ENCODE assay signal across 31 cellular contexts in genomic region chr10:118722694-118723093, GRCh38. TPM values are rescaled to one million over a fixed set of nuclear protein-coding genes. Genes with fewer than 3 reads are reported as not detected.
DNase-seq lines count a peak whose midpoint lies in the region; ATAC-seq, FAIRE-seq and TF ChIP-seq lines count a peak whose summit lies in the region.
"Had no signal": no experiment of that assay in that cellular context is flagged by ENCODE, and none has a peak within 500 bp of the region (broad histone marks: within the 10 kb centered on the region; RNA-seq: fewer than 3 reads in every experiment).

No MANE protein-coding gene starts in this region.

- no peak for DNase-seq in activated naive CD4-positive, alpha-beta T cell treated with anti-CD3 and anti-CD28 coated beads, Interleukin-2, amount 10 ng/mL, durations not matched to agents 7 days and 5 days
- peak; percentile 26 for DNase-seq in NAMALWA (ENCODE audit: low spot score)
- DNase-seq in endothelial cell of umbilical vein (ENCODE audit: low read depth, low spot score) = no peak
- DNase-seq in stimulated activated effector memory CD8-positive, alpha-beta T cell treated with anti-CD3 and anti-CD28 coated beads, Interleukin-12 subunit alpha, Interleukin-12 subunit beta, amount 100 ng/mL, for 72 hours (ENCODE audit: low spot score in 2 of 2) = no peak
- no peak for DNase-seq in ACHN
- DNase-seq in NOMO-1 treated with dmso at 0.1 percent for 144 hours (lab: John Stamatoyannopoulos, UW; ENCODE audit: unreplicated experiment) = no peak
- no peak for DNase-seq in immature natural killer cell
- DNase-seq: activated CD4-positive, alpha-beta T cell treated with anti-CD3 and anti-CD28 coated beads, Interleukin-2, amount 10 ng/mL, durations not matched to agents 7 days and 5 days; activated effector memory CD4-positive, alpha-beta T cell treated with anti-CD3 and anti-CD28 coated beads, Interleukin-2, amount 50 U/mL, for 16 hours; activated naive CD8-positive, alpha-beta T cell treated with anti-CD3 and anti-CD28 coated beads, Interleukin-2, amount 10 ng/mL, durations not matched to agents 7 days and 5 days; activated T-cell treated with anti-CD3 and anti-CD28 coated beads, Interleukin-2, amount 50 U/mL, for 1 hour; CD8-positive, alpha-beta T cell; effector CD4-positive, alpha-beta T cell; H9; left ventricle myocardium inferior; NCI-H1417 treated with DMSO at 0.1 percent for 48 hours; NCI-H2081; NCI-H2227 treated with DMSO at 0.1 percent for 48 hours; NCI-H526; Peyer's patch; psoas muscle; SIG-M5; substantia nigra; SW 1271; T1000; upper lobe of left lung had no signal

- peaks cover 11% of the 10 kb centered on the region for H3K4me1 ChIP-seq in endothelial cell of umbilical vein (ENCODE audit: control insufficient read depth, extremely low read depth, insufficient read depth, low read length)

- H3K27ac ChIP-seq in endothelial cell of umbilical vein (ENCODE audit: insufficient read depth, low read depth, low read length) = peak overlapping the region; percentile 27
- H3K27ac ChIP-seq: cardiac muscle cell, left ventricle myocardium inferior, Peyer's patch, psoas muscle, upper lobe of left lung, VCaP had no signal

- CTCF ChIA-PET in activated naive CD4-positive, alpha-beta T cell treated with anti-CD3 and anti-CD28 coated beads, Interleukin-2, amount 10 ng/mL, durations not matched to agents 7 days and 5 days (lab: Charles Lee) = interaction anchor here (0.7 to 1.2 kb wide), 3 partner anchors 153 to 487 kb away, joined by 3 to 16 read pairs (median 3); no protein-coding TSS in a partner anchor
- CTCF ChIA-PET in endothelial cell of umbilical vein (lab: Charles Lee) = interaction anchor here (1.0 to 6.0 kb wide), 5 partner anchors 13 to 156 kb away, joined by 3 to 168 read pairs (median 4); partner anchors contain the start of gene CACUL1

- H3K9ac ChIP-seq in endothelial cell of umbilical vein (replicated peaks; ENCODE audit: extremely low read depth, insufficient read depth, low read length) = no peak overlapping the region

- no peaks in the 10 kb centered on the region for H3K36me3 ChIP-seq in endothelial cell of umbilical vein (ENCODE audit: control insufficient read depth in 2 of 2, extremely low read depth in 1 of 2, insufficient read depth in 2 of 2, low read length in 2 of 2)
- H3K36me3 ChIP-seq: left ventricle myocardium inferior, Peyer's patch had no signal

- H3K36me3 Mint-ChIP-seq in activated naive CD4-positive, alpha-beta T cell treated with anti-CD3 and anti-CD28 coated beads, Interleukin-2, amount 50 U/mL, for 24 hours = peaks cover 2% of the 10 kb centered on the region
- no peaks in the 10 kb centered on the region for H3K36me3 Mint-ChIP-seq in activated naive CD4-positive, alpha-beta T cell treated with anti-CD3 and anti-CD28 coated beads, Interleukin-2, amount 10 ng/mL, durations not matched to agents 7 days and 5 days
- H3K36me3 Mint-ChIP-seq in stimulated activated effector memory CD8-positive, alpha-beta T cell treated with anti-CD3 and anti-CD28 coated beads, Interleukin-12 subunit alpha, Interleukin-12 subunit beta, amount 100 ng/mL, for 72 hours = peaks cover 14% of the 10 kb centered on the region
- H3K36me3 Mint-ChIP-seq in immature natural killer cell = peaks cover 0 to 10% (median 3%) of the 10 kb centered on the region in 3 donors
- H3K36me3 Mint-ChIP-seq: activated naive CD8-positive, alpha-beta T cell treated with anti-CD3 and anti-CD28 coated beads, Interleukin-2, amount 10 ng/mL, durations not matched to agents 7 days and 5 days had no signal

- no peak overlapping the region for H2AFZ ChIP-seq in endothelial cell of umbilical vein (ENCODE audit: low read depth, low read length)

- no peak overlapping the region for H3K4me3 Mint-ChIP-seq in activated naive CD4-positive, alpha-beta T cell treated with anti-CD3 and anti-CD28 coated beads, Interleukin-2, amount 50 U/mL, for 24 hours
- no peak overlapping the region for H3K4me3 Mint-ChIP-seq in activated naive CD4-positive, alpha-beta T cell treated with anti-CD3 and anti-CD28 coated beads, Interleukin-2, amount 10 ng/mL, durations not matched to agents 7 days and 5 days
- H3K4me3 Mint-ChIP-seq in stimulated activated effector memory CD8-positive, alpha-beta T cell treated with anti-CD3 and anti-CD28 coated beads, Interleukin-12 subunit alpha, Interleukin-12 subunit beta, amount 100 ng/mL, for 72 hours = no peak overlapping the region
- no peak overlapping the region for H3K4me3 Mint-ChIP-seq in immature natural killer cell
- H3K4me3 Mint-ChIP-seq: activated CD4-positive, alpha-beta T cell treated with anti-CD3 and anti-CD28 coated beads, Interleukin-2, amount 10 ng/mL, durations not matched to agents 7 days and 5 days; activated naive CD8-positive, alpha-beta T cell treated with anti-CD3 and anti-CD28 coated beads, Interleukin-2, amount 10 ng/mL, durations not matched to agents 7 days and 5 days; CD8-positive, alpha-beta T cell; H9; stimulated activated memory B cell treated with anti-CD40 and anti-IgM and Interleukin-4, amounts not matched to agents 10 μg/mL and 1 μg/mL and 100 μg/mL, for 72 hours had no signal

- H3K27ac Mint-ChIP-seq in activated naive CD4-positive, alpha-beta T cell treated with anti-CD3 and anti-CD28 coated beads, Interleukin-2, amount 50 U/mL, for 24 hours = peak overlapping the region; percentile 17
- H3K27ac Mint-ChIP-seq in activated naive CD4-positive, alpha-beta T cell treated with anti-CD3 and anti-CD28 coated beads, Interleukin-2, amount 10 ng/mL, durations not matched to agents 7 days and 5 days = no peak overlapping the region
- H3K27ac Mint-ChIP-seq in stimulated activated effector memory CD8-positive, alpha-beta T cell treated with anti-CD3 and anti-CD28 coated beads, Interleukin-12 subunit alpha, Interleukin-12 subunit beta, amount 100 ng/mL, for 72 hours = peak overlapping the region; percentile 41
- peak overlapping the region in 1 of 6 donors; percentile 35 for H3K27ac Mint-ChIP-seq in immature natural killer cell
- H3K27ac Mint-ChIP-seq: activated CD4-positive, alpha-beta T cell treated with anti-CD3 and anti-CD28 coated beads, Interleukin-2, amount 10 ng/mL, durations not matched to agents 7 days and 5 days; activated naive CD8-positive, alpha-beta T cell treated with anti-CD3 and anti-CD28 coated beads, Interleukin-2, amount 10 ng/mL, durations not matched to agents 7 days and 5 days; CD8-positive, alpha-beta T cell; H9; stimulated activated memory B cell treated with anti-CD40 and anti-IgM and Interleukin-4, amounts not matched to agents 10 μg/mL and 1 μg/mL and 100 μg/mL, for 72 hours had no signal

- peaks cover 26% of the 10 kb centered on the region for H3K4me1 Mint-ChIP-seq in activated naive CD4-positive, alpha-beta T cell treated with anti-CD3 and anti-CD28 coated beads, Interleukin-2, amount 50 U/mL, for 24 hours
- peaks cover 11% of the 10 kb centered on the region for H3K4me1 Mint-ChIP-seq in activated naive CD4-positive, alpha-beta T cell treated with anti-CD3 and anti-CD28 coated beads, Interleukin-2, amount 10 ng/mL, durations not matched to agents 7 days and 5 days
- H3K4me1 Mint-ChIP-seq in stimulated activated effector memory CD8-positive, alpha-beta T cell treated with anti-CD3 and anti-CD28 coated beads, Interleukin-12 subunit alpha, Interleukin-12 subunit beta, amount 100 ng/mL, for 72 hours = no peaks in the 10 kb centered on the region
- H3K4me1 Mint-ChIP-seq in immature natural killer cell = peaks cover 3 to 9% of the 10 kb centered on the region in 2 donors
- H3K4me1 Mint-ChIP-seq: H9; stimulated activated memory B cell treated with anti-CD40 and anti-IgM and Interleukin-4, amounts not matched to agents 10 μg/mL and 1 μg/mL and 100 μg/mL, for 72 hours had no signal

- no peak overlapping the region for H3K4me3 ChIP-seq in endothelial cell of umbilical vein (replicated peaks in 1 of 3; ENCODE audit: insufficient read depth in 1 of 3, low read depth in 1 of 3, low read length in 3 of 3)
- H3K4me3 ChIP-seq: cardiac muscle cell, left ventricle myocardium inferior, Peyer's patch, psoas muscle, upper lobe of left lung had no signal

- no peaks in the 10 kb centered on the region for H3K9me3 Mint-ChIP-seq in activated naive CD4-positive, alpha-beta T cell treated with anti-CD3 and anti-CD28 coated beads, Interleukin-2, amount 50 U/mL, for 24 hours
- no peaks in the 10 kb centered on the region for H3K9me3 Mint-ChIP-seq in activated naive CD4-positive, alpha-beta T cell treated with anti-CD3 and anti-CD28 coated beads, Interleukin-2, amount 10 ng/mL, durations not matched to agents 7 days and 5 days
- H3K9me3 Mint-ChIP-seq in stimulated activated effector memory CD8-positive, alpha-beta T cell treated with anti-CD3 and anti-CD28 coated beads, Interleukin-12 subunit alpha, Interleukin-12 subunit beta, amount 100 ng/mL, for 72 hours = no peaks in the 10 kb centered on the region
- no peaks in the 10 kb centered on the region for H3K9me3 Mint-ChIP-seq in immature natural killer cell
- H3K9me3 Mint-ChIP-seq: activated CD4-positive, alpha-beta T cell treated with anti-CD3 and anti-CD28 coated beads, Interleukin-2, amount 10 ng/mL, durations not matched to agents 7 days and 5 days; activated naive CD8-positive, alpha-beta T cell treated with anti-CD3 and anti-CD28 coated beads, Interleukin-2, amount 10 ng/mL, durations not matched to agents 7 days and 5 days; CD8-positive, alpha-beta T cell; H9; stimulated activated memory B cell treated with anti-CD40 and anti-IgM and Interleukin-4, amounts not matched to agents 10 μg/mL and 1 μg/mL and 100 μg/mL, for 72 hours had no signal

- no peaks in the 10 kb centered on the region for H3K27me3 Mint-ChIP-seq in activated naive CD4-positive, alpha-beta T cell treated with anti-CD3 and anti-CD28 coated beads, Interleukin-2, amount 50 U/mL, for 24 hours
- H3K27me3 Mint-ChIP-seq in activated naive CD4-positive, alpha-beta T cell treated with anti-CD3 and anti-CD28 coated beads, Interleukin-2, amount 10 ng/mL, durations not matched to agents 7 days and 5 days = no peaks in the 10 kb centered on the region
- no peaks in the 10 kb centered on the region for H3K27me3 Mint-ChIP-seq in immature natural killer cell (ENCODE audit: low read depth in 3 of 3)
- H3K27me3 Mint-ChIP-seq: activated CD4-positive, alpha-beta T cell treated with anti-CD3 and anti-CD28 coated beads, Interleukin-2, amount 10 ng/mL, durations not matched to agents 7 days and 5 days; activated naive CD8-positive, alpha-beta T cell treated with anti-CD3 and anti-CD28 coated beads, Interleukin-2, amount 10 ng/mL, durations not matched to agents 7 days and 5 days; stimulated activated memory B cell treated with anti-CD40 and anti-IgM and Interleukin-4, amounts not matched to agents 10 μg/mL and 1 μg/mL and 100 μg/mL, for 72 hours had no signal

- no peaks in the 10 kb centered on the region for H3K9me1 ChIP-seq in endothelial cell of umbilical vein (replicated peaks; ENCODE audit: control insufficient read depth, extremely low read depth, insufficient read depth, low read length)

- H3K4me2 ChIP-seq in endothelial cell of umbilical vein (ENCODE audit: insufficient read depth, low read length) = no peak overlapping the region

- H3K27me3 ChIP-seq in endothelial cell of umbilical vein (ENCODE audit: control insufficient read depth in 2 of 2, insufficient read depth in 2 of 2, low read length in 2 of 2) = no peaks in the 10 kb centered on the region
- H3K27me3 ChIP-seq: cardiac muscle cell, Peyer's patch, upper lobe of left lung had no signal

- ATAC-seq in stimulated activated effector memory CD8-positive, alpha-beta T cell treated with anti-CD3 and anti-CD28 coated beads, Interleukin-12 subunit alpha, Interleukin-12 subunit beta, amount 100 ng/mL, for 72 hours = no peak
- ATAC-seq: CD8-positive, alpha-beta T cell; psoas muscle; stimulated activated memory B cell treated with anti-CD40 and anti-IgM and Interleukin-4, amounts not matched to agents 10 μg/mL and 1 μg/mL and 100 μg/mL, for 72 hours had no signal

- in situ Hi-C loops in ACHN (cut with HindIII; ENCODE audit: low pct_ligation_motif_present, low pct_unique_long_range_greater_than_20kb, low sequenced_read_pairs) = no loop called here

- peaks cover 8% of the 10 kb centered on the region for H4K20me1 ChIP-seq in endothelial cell of umbilical vein (replicated peaks; ENCODE audit: control insufficient read depth, extremely low read depth, insufficient read depth, low read length)

- no peaks in the 10 kb centered on the region for H3K9me3 ChIP-seq in endothelial cell of umbilical vein (replicated peaks; ENCODE audit: control insufficient read depth, insufficient read depth, low read length)
- H3K9me3 ChIP-seq: left ventricle myocardium inferior, Peyer's patch, psoas muscle, upper lobe of left lung had no signal

- no peak for FAIRE-seq in endothelial cell of umbilical vein (lab: Jason Lieb, UNC)
- FAIRE-seq: colon had no signal

- dilution Hi-C loops in endothelial cell of umbilical vein (cut with MboI; ENCODE audit: extremely low pct_ligation_motif_present, low sequenced_read_pairs) = no loop called here

- no peak for TF ChIP-seq CTCF in endothelial cell of umbilical vein (IDR thresholded peaks at IDR 0.05; ENCODE audit: extremely low read depth in 1 of 2, insufficient read depth in 1 of 2, low read depth in 1 of 2, low read length in 2 of 2)

- no TSS peak for BruUV-seq in endothelial cell of umbilical vein (replicated peaks; lab: Mats Ljungman, UMichigan)

- intact Hi-C loops in endothelial cell of umbilical vein (cut with micrococcal nuclease) = no loop called here

- peaks cover 23% of the 10 kb centered on the region for H3K79me2 ChIP-seq in endothelial cell of umbilical vein (ENCODE audit: control insufficient read depth, insufficient read depth, low read length)

- TF ChIP-seq POLR2A in endothelial cell of umbilical vein (IDR thresholded peaks at IDR 0.05; ENCODE audit: low read depth, low read length) = no peak

- POLR2A ChIA-PET in endothelial cell of umbilical vein (lab: Charles Lee) = no interaction called here

RNA-seq across cellular contexts. Expression of gene CACUL1, which starts 32.1 kb away (rescaled TPM):
- total RNA-seq in endothelial cell of umbilical vein = 35.1 and 38.6 TPM in 2 replicates
- polyA plus RNA-seq in endothelial cell of umbilical vein (5.0 and 6.0 TPM in 2 replicates), immature natural killer cell (10 to 100 TPM; 23.8 to 41.4 (median 25.8) TPM)
- polyA plus RNA-seq in endothelial cell of umbilical vein (2011; cell fraction: cytosol; rRNA removed) = 5.0 and 5.6 TPM in 2 replicates
- polyA plus RNA-seq in endothelial cell of umbilical vein (2011; cell fraction: nucleus; rRNA removed) = 13.3 and 16.4 TPM in 2 replicates
- polyA plus RNA-seq in endothelial cell of umbilical vein (2012) = 19.4 and 19.5 TPM in 2 replicates
- 19.3 and 25.6 TPM in 2 replicates for polyA minus RNA-seq in endothelial cell of umbilical vein
- polyA minus RNA-seq in endothelial cell of umbilical vein (2011; cell fraction: cytosol; rRNA and poly(A)+ RNA removed) = 15.9 TPM
- polyA minus RNA-seq in endothelial cell of umbilical vein (2011; cell fraction: nucleus; rRNA and poly(A)+ RNA removed) = 33.3 and 34.4 TPM in 2 replicates
